Comparison of ENCODE assay signal across 2 cellular contexts in the genomic region with DNA sequence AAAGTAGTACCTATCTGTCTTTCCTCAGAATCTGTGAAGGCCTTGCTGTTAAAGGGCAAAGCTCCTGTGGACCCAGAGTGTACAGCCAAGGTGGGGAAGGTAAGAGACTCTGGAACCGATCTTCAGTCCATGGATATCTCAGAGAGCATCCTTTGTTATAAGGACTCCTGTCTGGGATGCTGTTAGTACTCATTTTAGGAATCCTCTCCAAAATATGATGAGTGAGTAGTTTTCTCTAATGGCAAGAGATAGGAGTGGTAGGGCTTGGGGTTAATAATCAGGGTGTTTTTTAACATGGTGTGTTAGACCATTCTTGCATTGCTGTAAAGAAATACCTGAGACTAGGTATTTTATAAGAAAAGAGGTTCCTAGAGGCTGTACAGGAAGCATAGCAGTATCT.
TF ChIP-seq lines count a peak whose summit lies in the region.

No MANE protein-coding gene starts in this region.

TF ChIP-seq in HepG2, 621 proteins besides CTCF, POLR2A, EP300 and RAD21:
- TF ChIP-seq, protein P1, sequence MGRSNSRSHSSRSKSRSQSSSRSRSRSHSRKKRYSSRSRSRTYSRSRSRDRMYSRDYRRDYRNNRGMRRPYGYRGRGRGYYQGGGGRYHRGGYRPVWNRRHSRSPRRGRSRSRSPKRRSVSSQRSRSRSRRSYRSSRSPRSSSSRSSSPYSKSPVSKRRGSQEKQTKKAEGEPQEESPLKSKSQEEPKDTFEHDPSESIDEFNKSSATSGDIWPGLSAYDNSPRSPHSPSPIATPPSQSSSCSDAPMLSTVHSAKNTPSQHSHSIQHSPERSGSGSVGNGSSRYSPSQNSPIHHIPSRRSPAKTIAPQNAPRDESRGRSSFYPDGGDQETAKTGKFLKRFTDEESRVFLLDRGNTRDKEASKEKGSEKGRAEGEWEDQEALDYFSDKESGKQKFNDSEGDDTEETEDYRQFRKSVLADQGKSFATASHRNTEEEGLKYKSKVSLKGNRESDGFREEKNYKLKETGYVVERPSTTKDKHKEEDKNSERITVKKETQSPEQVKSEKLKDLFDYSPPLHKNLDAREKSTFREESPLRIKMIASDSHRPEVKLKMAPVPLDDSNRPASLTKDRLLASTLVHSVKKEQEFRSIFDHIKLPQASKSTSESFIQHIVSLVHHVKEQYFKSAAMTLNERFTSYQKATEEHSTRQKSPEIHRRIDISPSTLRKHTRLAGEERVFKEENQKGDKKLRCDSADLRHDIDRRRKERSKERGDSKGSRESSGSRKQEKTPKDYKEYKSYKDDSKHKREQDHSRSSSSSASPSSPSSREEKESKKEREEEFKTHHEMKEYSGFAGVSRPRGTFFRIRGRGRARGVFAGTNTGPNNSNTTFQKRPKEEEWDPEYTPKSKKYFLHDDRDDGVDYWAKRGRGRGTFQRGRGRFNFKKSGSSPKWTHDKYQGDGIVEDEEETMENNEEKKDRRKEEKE (IDR thresholded peaks at IDR 0.05), result no peak
- TF ChIP-seq ATRX (CRISPR knock-in tag; IDR thresholded peaks at IDR 0.05; ENCODE audit: borderline replicate concordance) (no peak), ZNF3 (CRISPR knock-in tag; IDR thresholded peaks at IDR 0.05) (no peak), MAFF (IDR thresholded peaks at IDR 0.05; ENCODE audit: low read depth, low read length) (peak; percentile 31; the same call in 1 of the 2 replicates), GLI4 (CRISPR knock-in tag; IDR thresholded peaks at IDR 0.05; ENCODE audit: borderline replicate concordance) (no peak), MAFK (conservative IDR thresholded peaks at IDR 0.05 in 1 of 2, IDR thresholded peaks at IDR 0.05 in 1 of 2; ENCODE audit: low read length in 2 of 2) (peak; percentile 40 to 50; a peak in 2 of 4 replicates)
- TF ChIP-seq, protein P2, sequence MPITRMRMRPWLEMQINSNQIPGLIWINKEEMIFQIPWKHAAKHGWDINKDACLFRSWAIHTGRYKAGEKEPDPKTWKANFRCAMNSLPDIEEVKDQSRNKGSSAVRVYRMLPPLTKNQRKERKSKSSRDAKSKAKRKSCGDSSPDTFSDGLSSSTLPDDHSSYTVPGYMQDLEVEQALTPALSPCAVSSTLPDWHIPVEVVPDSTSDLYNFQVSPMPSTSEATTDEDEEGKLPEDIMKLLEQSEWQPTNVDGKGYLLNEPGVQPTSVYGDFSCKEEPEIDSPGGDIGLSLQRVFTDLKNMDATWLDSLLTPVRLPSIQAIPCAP (CRISPR knock-in tag; IDR thresholded peaks at IDR 0.05; ENCODE audit: low read depth), result no peak

TF ChIP-seq in WTC11, 78 proteins besides CTCF, POLR2A, EP300 and RAD21:
- TF ChIP-seq ATF1 (CRISPR knock-in tag; IDR thresholded peaks at IDR 0.05), result no peak
- TF ChIP-seq, protein P3, sequence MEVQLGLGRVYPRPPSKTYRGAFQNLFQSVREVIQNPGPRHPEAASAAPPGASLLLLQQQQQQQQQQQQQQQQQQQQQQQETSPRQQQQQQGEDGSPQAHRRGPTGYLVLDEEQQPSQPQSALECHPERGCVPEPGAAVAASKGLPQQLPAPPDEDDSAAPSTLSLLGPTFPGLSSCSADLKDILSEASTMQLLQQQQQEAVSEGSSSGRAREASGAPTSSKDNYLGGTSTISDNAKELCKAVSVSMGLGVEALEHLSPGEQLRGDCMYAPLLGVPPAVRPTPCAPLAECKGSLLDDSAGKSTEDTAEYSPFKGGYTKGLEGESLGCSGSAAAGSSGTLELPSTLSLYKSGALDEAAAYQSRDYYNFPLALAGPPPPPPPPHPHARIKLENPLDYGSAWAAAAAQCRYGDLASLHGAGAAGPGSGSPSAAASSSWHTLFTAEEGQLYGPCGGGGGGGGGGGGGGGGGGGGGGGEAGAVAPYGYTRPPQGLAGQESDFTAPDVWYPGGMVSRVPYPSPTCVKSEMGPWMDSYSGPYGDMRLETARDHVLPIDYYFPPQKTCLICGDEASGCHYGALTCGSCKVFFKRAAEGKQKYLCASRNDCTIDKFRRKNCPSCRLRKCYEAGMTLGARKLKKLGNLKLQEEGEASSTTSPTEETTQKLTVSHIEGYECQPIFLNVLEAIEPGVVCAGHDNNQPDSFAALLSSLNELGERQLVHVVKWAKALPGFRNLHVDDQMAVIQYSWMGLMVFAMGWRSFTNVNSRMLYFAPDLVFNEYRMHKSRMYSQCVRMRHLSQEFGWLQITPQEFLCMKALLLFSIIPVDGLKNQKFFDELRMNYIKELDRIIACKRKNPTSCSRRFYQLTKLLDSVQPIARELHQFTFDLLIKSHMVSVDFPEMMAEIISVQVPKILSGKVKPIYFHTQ (CRISPR knock-in tag; IDR thresholded peaks at IDR 0.05), result no peak
- no peak for TF ChIP-seq ZNF263 (CRISPR knock-in tag; IDR thresholded peaks at IDR 0.05; ENCODE audit: low read depth)
- no peak for TF ChIP-seq ETV6 (CRISPR knock-in tag; IDR thresholded peaks at IDR 0.05)
- no peak for TF ChIP-seq FOXK1 (CRISPR knock-in tag; IDR thresholded peaks at IDR 0.05)
- no peak for TF ChIP-seq ZBTB21 (CRISPR knock-in tag; IDR thresholded peaks at IDR 0.05; ENCODE audit: borderline replicate concordance)
- no peak for TF ChIP-seq SMAD4 (CRISPR knock-in tag; IDR thresholded peaks at IDR 0.05)
- TF ChIP-seq, protein P4, sequence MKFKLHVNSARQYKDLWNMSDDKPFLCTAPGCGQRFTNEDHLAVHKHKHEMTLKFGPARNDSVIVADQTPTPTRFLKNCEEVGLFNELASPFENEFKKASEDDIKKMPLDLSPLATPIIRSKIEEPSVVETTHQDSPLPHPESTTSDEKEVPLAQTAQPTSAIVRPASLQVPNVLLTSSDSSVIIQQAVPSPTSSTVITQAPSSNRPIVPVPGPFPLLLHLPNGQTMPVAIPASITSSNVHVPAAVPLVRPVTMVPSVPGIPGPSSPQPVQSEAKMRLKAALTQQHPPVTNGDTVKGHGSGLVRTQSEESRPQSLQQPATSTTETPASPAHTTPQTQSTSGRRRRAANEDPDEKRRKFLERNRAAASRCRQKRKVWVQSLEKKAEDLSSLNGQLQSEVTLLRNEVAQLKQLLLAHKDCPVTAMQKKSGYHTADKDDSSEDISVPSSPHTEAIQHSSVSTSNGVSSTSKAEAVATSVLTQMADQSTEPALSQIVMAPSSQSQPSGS (CRISPR knock-in tag; IDR thresholded peaks at IDR 0.05; ENCODE audit: borderline replicate concordance, low read depth), result no peak
- TF ChIP-seq, protein P5, sequence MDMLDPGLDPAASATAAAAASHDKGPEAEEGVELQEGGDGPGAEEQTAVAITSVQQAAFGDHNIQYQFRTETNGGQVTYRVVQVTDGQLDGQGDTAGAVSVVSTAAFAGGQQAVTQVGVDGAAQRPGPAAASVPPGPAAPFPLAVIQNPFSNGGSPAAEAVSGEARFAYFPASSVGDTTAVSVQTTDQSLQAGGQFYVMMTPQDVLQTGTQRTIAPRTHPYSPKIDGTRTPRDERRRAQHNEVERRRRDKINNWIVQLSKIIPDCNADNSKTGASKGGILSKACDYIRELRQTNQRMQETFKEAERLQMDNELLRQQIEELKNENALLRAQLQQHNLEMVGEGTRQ (CRISPR knock-in tag; IDR thresholded peaks at IDR 0.05), result no peak
- TF ChIP-seq ZNF416 (CRISPR knock-in tag; IDR thresholded peaks at IDR 0.05), result no peak
- TF ChIP-seq, protein P6, sequence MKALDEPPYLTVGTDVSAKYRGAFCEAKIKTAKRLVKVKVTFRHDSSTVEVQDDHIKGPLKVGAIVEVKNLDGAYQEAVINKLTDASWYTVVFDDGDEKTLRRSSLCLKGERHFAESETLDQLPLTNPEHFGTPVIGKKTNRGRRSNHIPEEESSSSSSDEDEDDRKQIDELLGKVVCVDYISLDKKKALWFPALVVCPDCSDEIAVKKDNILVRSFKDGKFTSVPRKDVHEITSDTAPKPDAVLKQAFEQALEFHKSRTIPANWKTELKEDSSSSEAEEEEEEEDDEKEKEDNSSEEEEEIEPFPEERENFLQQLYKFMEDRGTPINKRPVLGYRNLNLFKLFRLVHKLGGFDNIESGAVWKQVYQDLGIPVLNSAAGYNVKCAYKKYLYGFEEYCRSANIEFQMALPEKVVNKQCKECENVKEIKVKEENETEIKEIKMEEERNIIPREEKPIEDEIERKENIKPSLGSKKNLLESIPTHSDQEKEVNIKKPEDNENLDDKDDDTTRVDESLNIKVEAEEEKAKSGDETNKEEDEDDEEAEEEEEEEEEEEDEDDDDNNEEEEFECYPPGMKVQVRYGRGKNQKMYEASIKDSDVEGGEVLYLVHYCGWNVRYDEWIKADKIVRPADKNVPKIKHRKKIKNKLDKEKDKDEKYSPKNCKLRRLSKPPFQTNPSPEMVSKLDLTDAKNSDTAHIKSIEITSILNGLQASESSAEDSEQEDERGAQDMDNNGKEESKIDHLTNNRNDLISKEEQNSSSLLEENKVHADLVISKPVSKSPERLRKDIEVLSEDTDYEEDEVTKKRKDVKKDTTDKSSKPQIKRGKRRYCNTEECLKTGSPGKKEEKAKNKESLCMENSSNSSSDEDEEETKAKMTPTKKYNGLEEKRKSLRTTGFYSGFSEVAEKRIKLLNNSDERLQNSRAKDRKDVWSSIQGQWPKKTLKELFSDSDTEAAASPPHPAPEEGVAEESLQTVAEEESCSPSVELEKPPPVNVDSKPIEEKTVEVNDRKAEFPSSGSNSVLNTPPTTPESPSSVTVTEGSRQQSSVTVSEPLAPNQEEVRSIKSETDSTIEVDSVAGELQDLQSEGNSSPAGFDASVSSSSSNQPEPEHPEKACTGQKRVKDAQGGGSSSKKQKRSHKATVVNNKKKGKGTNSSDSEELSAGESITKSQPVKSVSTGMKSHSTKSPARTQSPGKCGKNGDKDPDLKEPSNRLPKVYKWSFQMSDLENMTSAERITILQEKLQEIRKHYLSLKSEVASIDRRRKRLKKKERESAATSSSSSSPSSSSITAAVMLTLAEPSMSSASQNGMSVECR (CRISPR knock-in tag; IDR thresholded peaks at IDR 0.05; ENCODE audit: borderline replicate concordance), result no peak
